Comparison of ENCODE assay signal across 8 cellular contexts in genomic region chrX:140057001-140057411, GRCh38.
DNase-seq lines count a peak whose midpoint lies in the region; ATAC-seq lines count a peak whose summit lies in the region.

No MANE protein-coding gene starts in this region.

- H3K27ac Mint-ChIP-seq in CD8-positive, alpha-beta memory T cell, result no peak overlapping the region
- H3K27ac Mint-ChIP-seq in activated CD8-positive, alpha-beta memory T cell treated with anti-CD3 and anti-CD28 coated beads, Interleukin-2, amount 10 ng/mL, durations not matched to agents 7 days and 5 days, result no peak overlapping the region
- no peak overlapping the region for H3K27ac Mint-ChIP-seq in naive thymus-derived CD8-positive, alpha-beta T cell
- no peak overlapping the region for H3K27ac Mint-ChIP-seq in stimulated activated memory B cell treated with anti-CD40 and anti-IgM and Interleukin-4, amounts not matched to agents 10 μg/mL and 1 μg/mL and 100 μg/mL, for 72 hours

- H3K36me3 ChIP-seq in CD8-positive, alpha-beta memory T cell (ENCODE audit: insufficient read depth, low read length), result no peaks in the 10 kb centered on the region

- CTCF ChIA-PET in CD8-positive, alpha-beta memory T cell (lab: Charles Lee), result no interaction called here
- CTCF ChIA-PET in activated CD8-positive, alpha-beta memory T cell treated with anti-CD3 and anti-CD28 coated beads, Interleukin-2, amount 10 ng/mL, durations not matched to agents 7 days and 5 days (lab: Charles Lee), result interaction anchor here (0.5 to 1.5 kb wide), 3 partner anchors 16 to 87 kb away, joined by 3 to 6 read pairs (median 3); no protein-coding TSS in a partner anchor

- POLR2A ChIA-PET in CD8-positive, alpha-beta memory T cell (lab: Charles Lee), result no interaction called here
- POLR2A ChIA-PET in naive thymus-derived CD8-positive, alpha-beta T cell (lab: Charles Lee), result no interaction called here

- no peaks in the 10 kb centered on the region for H3K4me1 ChIP-seq in CD8-positive, alpha-beta memory T cell (ENCODE audit: insufficient read depth, low read length)

- no peak overlapping the region for H3K27ac ChIP-seq in CD8-positive, alpha-beta memory T cell (ENCODE audit: low read depth, low read length)
- no peak overlapping the region for H3K27ac ChIP-seq in epithelial cell of prostate

- no peaks in the 10 kb centered on the region for H3K36me3 Mint-ChIP-seq in CD8-positive, alpha-beta memory T cell
- H3K36me3 Mint-ChIP-seq in activated CD8-positive, alpha-beta memory T cell treated with anti-CD3 and anti-CD28 coated beads, Interleukin-2, amount 10 ng/mL, durations not matched to agents 7 days and 5 days, result no peaks in the 10 kb centered on the region
- no peaks in the 10 kb centered on the region for H3K36me3 Mint-ChIP-seq in naive thymus-derived CD8-positive, alpha-beta T cell
- no peaks in the 10 kb centered on the region for H3K36me3 Mint-ChIP-seq in stimulated activated memory B cell treated with anti-CD40 and anti-IgM and Interleukin-4, amounts not matched to agents 10 μg/mL and 1 μg/mL and 100 μg/mL, for 72 hours

- H3K4me3 Mint-ChIP-seq in CD8-positive, alpha-beta memory T cell, result no peak overlapping the region
- H3K4me3 Mint-ChIP-seq in activated CD8-positive, alpha-beta memory T cell treated with anti-CD3 and anti-CD28 coated beads, Interleukin-2, amount 10 ng/mL, durations not matched to agents 7 days and 5 days, result no peak overlapping the region
- H3K4me3 Mint-ChIP-seq in naive thymus-derived CD8-positive, alpha-beta T cell, result peak overlapping the region in 3 of 10 donors; percentile 24 to 32 (median 31)
- H3K4me3 Mint-ChIP-seq in stimulated activated memory B cell treated with anti-CD40 and anti-IgM and Interleukin-4, amounts not matched to agents 10 μg/mL and 1 μg/mL and 100 μg/mL, for 72 hours, result no peak overlapping the region

- peak; percentile 97 for ATAC-seq in HG03432 (IDR thresholded peaks at IDR 0.05; ENCODE audit: unreplicated experiment)
- ATAC-seq in activated CD8-positive, alpha-beta memory T cell treated with anti-CD3 and anti-CD28 coated beads, Interleukin-2, amount 10 ng/mL, durations not matched to agents 7 days and 5 days, result no peak
- ATAC-seq in naive thymus-derived CD8-positive, alpha-beta T cell, result peak in 1 of 2 donors; percentile 45
- ATAC-seq in stimulated activated memory B cell treated with anti-CD40 and anti-IgM and Interleukin-4, amounts not matched to agents 10 μg/mL and 1 μg/mL and 100 μg/mL, for 72 hours, result peak; percentile 59

- no peak overlapping the region for H3K4me3 ChIP-seq in CD8-positive, alpha-beta memory T cell (ENCODE audit: low read length)

- peaks cover 6% of the 10 kb centered on the region in 2 donors for H3K27me3 Mint-ChIP-seq in CD8-positive, alpha-beta memory T cell
- H3K27me3 Mint-ChIP-seq in activated CD8-positive, alpha-beta memory T cell treated with anti-CD3 and anti-CD28 coated beads, Interleukin-2, amount 10 ng/mL, durations not matched to agents 7 days and 5 days, result no peaks in the 10 kb centered on the region
- peaks cover 0 to 4% (median 4%) of the 10 kb centered on the region in 5 donors for H3K27me3 Mint-ChIP-seq in naive thymus-derived CD8-positive, alpha-beta T cell
- H3K27me3 Mint-ChIP-seq in stimulated activated memory B cell treated with anti-CD40 and anti-IgM and Interleukin-4, amounts not matched to agents 10 μg/mL and 1 μg/mL and 100 μg/mL, for 72 hours, result no peaks in the 10 kb centered on the region

- peak; percentile 4 to 46 (median 12) for DNase-seq in CD8-positive, alpha-beta memory T cell
- DNase-seq in GM19240 (ENCODE audit: insufficient read length, low spot score) (peak; percentile 14), NCI-H748 (lab: John Stamatoyannopoulos, UW; ENCODE audit: unreplicated experiment) (peak; percentile 77), epithelial cell of prostate (ENCODE audit: low read depth, low spot score) (peak; percentile 33)
- DNase-seq in activated CD8-positive, alpha-beta memory T cell treated with anti-CD3 and anti-CD28 coated beads, Interleukin-2, amount 10 ng/mL, durations not matched to agents 7 days and 5 days, result peak; percentile 57
- DNase-seq in naive thymus-derived CD8-positive, alpha-beta T cell, result peak in 8 of 10 donors; percentile 8 to 44 (median 37)

- peaks cover 4 to 7% (median 5%) of the 10 kb centered on the region in 3 donors for H3K4me1 Mint-ChIP-seq in CD8-positive, alpha-beta memory T cell
- H3K4me1 Mint-ChIP-seq in activated CD8-positive, alpha-beta memory T cell treated with anti-CD3 and anti-CD28 coated beads, Interleukin-2, amount 10 ng/mL, durations not matched to agents 7 days and 5 days, result peaks cover 2% of the 10 kb centered on the region
- H3K4me1 Mint-ChIP-seq in naive thymus-derived CD8-positive, alpha-beta T cell, result peaks cover 0 to 6% (median 2%) of the 10 kb centered on the region in 4 donors
- H3K4me1 Mint-ChIP-seq in stimulated activated memory B cell treated with anti-CD40 and anti-IgM and Interleukin-4, amounts not matched to agents 10 μg/mL and 1 μg/mL and 100 μg/mL, for 72 hours, result no peaks in the 10 kb centered on the region

- H3K9me3 ChIP-seq in CD8-positive, alpha-beta memory T cell (ENCODE audit: low read length), result no peaks in the 10 kb centered on the region

- H3K9me3 Mint-ChIP-seq in CD8-positive, alpha-beta memory T cell, result no peaks in the 10 kb centered on the region
- H3K9me3 Mint-ChIP-seq in activated CD8-positive, alpha-beta memory T cell treated with anti-CD3 and anti-CD28 coated beads, Interleukin-2, amount 10 ng/mL, durations not matched to agents 7 days and 5 days (ENCODE audit: low read depth), result no peaks in the 10 kb centered on the region
- no peaks in the 10 kb centered on the region for H3K9me3 Mint-ChIP-seq in naive thymus-derived CD8-positive, alpha-beta T cell
- no peaks in the 10 kb centered on the region for H3K9me3 Mint-ChIP-seq in stimulated activated memory B cell treated with anti-CD40 and anti-IgM and Interleukin-4, amounts not matched to agents 10 μg/mL and 1 μg/mL and 100 μg/mL, for 72 hours

- no peaks in the 10 kb centered on the region for H3K27me3 ChIP-seq in CD8-positive, alpha-beta memory T cell (ENCODE audit: insufficient read depth, low read length, poor library complexity, severe bottlenecking)

Comparison
In these comparisons a context has a peak if more than half of its experiments do, and no peak if none do; other contexts are left out.
1. DNase-seq: peak in every context shown above with its lines; median percentile 77 in NCI-H748; 57 in activated CD8-positive, alpha-beta memory T cell treated with anti-CD3 and anti-CD28 coated beads, Interleukin-2, amount 10 ng/mL, durations not matched to agents 7 days and 5 days; 37 in naive thymus-derived CD8-positive, alpha-beta T cell; 33 in epithelial cell of prostate; 14 in GM19240; 12 in CD8-positive, alpha-beta memory T cell.